Comparison of ENCODE assay signal across 28 cellular contexts in the genomic region with DNA sequence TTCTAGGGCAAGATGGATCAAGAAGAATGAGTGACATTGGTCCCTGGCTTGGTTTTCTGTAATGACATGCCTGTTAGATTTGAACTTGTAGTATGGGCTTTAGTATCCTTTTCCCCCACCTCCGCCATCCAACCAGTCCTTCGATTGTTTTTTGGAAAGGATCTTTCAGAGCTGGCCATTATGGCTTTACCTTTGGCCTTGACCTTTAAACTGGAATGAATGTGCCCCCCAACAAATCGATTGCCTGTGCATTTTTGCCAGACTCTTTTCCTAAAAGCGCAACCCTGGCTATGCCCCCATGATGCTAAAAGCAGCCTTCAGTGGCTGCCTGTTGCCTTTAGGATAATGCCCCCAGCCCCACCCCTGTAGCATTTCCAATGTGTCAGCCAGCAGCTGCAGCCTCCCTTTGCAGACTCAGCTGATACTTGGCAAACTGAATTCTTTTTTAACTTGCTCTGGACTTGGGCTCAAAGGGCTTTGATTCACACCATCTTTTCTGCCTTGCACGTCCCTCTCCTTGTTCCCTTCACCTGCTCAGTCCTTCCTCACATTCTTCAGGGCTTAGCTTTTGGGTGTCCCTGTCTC. TPM values are rescaled to one million over a fixed set of nuclear protein-coding genes. Genes with fewer than 3 reads are reported as not detected.
DNase-seq lines count a peak whose midpoint lies in the region; ATAC-seq and TF ChIP-seq lines count a peak whose summit lies in the region.
"Had no signal": no experiment of that assay in that cellular context is flagged by ENCODE, and none has a peak within 500 bp of the region (broad histone marks: within the 10 kb centered on the region; RNA-seq: fewer than 3 reads in every experiment).

No MANE protein-coding gene starts in this region.

- no peak for TF ChIP-seq POLR2A in stomach (IDR thresholded peaks at IDR 0.05)

- ATAC-seq in GM21717 (IDR thresholded peaks at IDR 0.05; ENCODE audit: unreplicated experiment): no peak
- ATAC-seq: activated naive CD8-positive, alpha-beta T cell treated with anti-CD3 and anti-CD28 coated beads, Interleukin-2, amount 50 U/mL, for 24 hours; naive thymus-derived CD4-positive, alpha-beta T cell had no signal

- TF ChIP-seq EP300 in stomach (IDR thresholded peaks at IDR 0.05): no peak

- DNase-seq in NCI-H510A treated with DMSO at 0.1 percent for 48 hours (lab: John Stamatoyannopoulos, UW) (peak; percentile 38), NCI-H510A (lab: John Stamatoyannopoulos, UW) (no peak), endothelial cell (ENCODE audit: low spot score) (no peak), stomach (no peak), pons (ENCODE audit: low spot score) (no peak), DMS79 (lab: John Stamatoyannopoulos, UW) (no peak)
- DNase-seq: 8988T; activated CD4-positive, alpha-beta T cell treated with anti-CD3 and anti-CD28 coated beads for 48 hours; activated gamma-delta T cell treated with Interleukin-2 at 50 U/mL for 16 hours; activated naive CD8-positive, alpha-beta T cell treated with anti-CD3 and anti-CD28 coated beads, Interleukin-2, amount 50 U/mL, for 24 hours; activated T-cell treated with anti-CD3 and anti-CD28 coated beads, Interleukin-2, amount 50 U/mL, for 24 hours; CD4-positive, alpha-beta T cell; cortex of kidney; DMS 273 treated with DMSO at 0.1 percent for 48 hours; GDM1; GOT3; naive thymus-derived CD4-positive, alpha-beta T cell; NCI-H2171; NCI-H526; T-helper 1 cell had no signal

- H3K36me3 Mint-ChIP-seq in endothelial cell (ENCODE audit: low read depth, unreplicated experiment) (no peaks in the 10 kb centered on the region), nephron (ENCODE audit: low read depth) (peaks cover 32% of the 10 kb centered on the region)

- peak overlapping the region; percentile 2 for H3K27ac Mint-ChIP-seq in endothelial cell (ENCODE audit: unreplicated experiment)
- peak overlapping the region; percentile 22 to 69 (median 62) for H3K27ac Mint-ChIP-seq in nephron
- H3K27ac Mint-ChIP-seq: activated naive CD8-positive, alpha-beta T cell treated with anti-CD3 and anti-CD28 coated beads, Interleukin-2, amount 50 U/mL, for 24 hours; activated T-cell treated with anti-CD3 and anti-CD28 coated beads, Interleukin-2, amount 50 U/mL, for 24 hours; CD4-positive, alpha-beta T cell; memory B cell; naive thymus-derived CD4-positive, alpha-beta T cell had no signal

- peaks cover 16 to 66% (median 54%) of the 10 kb centered on the region in 4 donors for H3K4me1 ChIP-seq in stomach

- H3K36me3 ChIP-seq in stomach: peaks cover 13 to 18% (median 15%) of the 10 kb centered on the region in 4 donors
- H3K36me3 ChIP-seq: SJSA1 had no signal

- TF ChIP-seq CTCF in endothelial cell (IDR thresholded peaks at IDR 0.05; ENCODE audit: unreplicated experiment) (no peak), nephron (IDR thresholded peaks at IDR 0.05; ENCODE audit: unreplicated experiment in 3 of 3) (no peak), stomach (IDR thresholded peaks at IDR 0.05) (no peak)

- intact Hi-C loops in stomach (cut with DNase I; ENCODE audit: low total_unique reads): no loop called here

- H3K9me3 ChIP-seq in stomach: peaks cover 0 to 9% (median 2%) of the 10 kb centered on the region in 4 donors

- peaks cover 0 to 31% (median 15%) of the 10 kb centered on the region in 3 donors for H3K27me3 ChIP-seq in stomach

- H3K27ac ChIP-seq in stomach: peak overlapping the region; percentile 94 to 99 (median 96)
- H3K27ac ChIP-seq: KMS-11, parathyroid adenoma, SJSA1 had no signal

- H3K4me1 Mint-ChIP-seq in endothelial cell (ENCODE audit: unreplicated experiment) (peaks cover 5% of the 10 kb centered on the region), nephron (peaks cover 30% of the 10 kb centered on the region)

- H3K9me3 Mint-ChIP-seq in endothelial cell (ENCODE audit: unreplicated experiment) (no peaks in the 10 kb centered on the region), nephron (peaks cover 4% of the 10 kb centered on the region)

- WGBS in stomach, 5 donors: 27 to 57% (median 49%) methylated on average over 5 of the region's 5 CpGs

- peaks cover 11% of the 10 kb centered on the region for H3K27me3 Mint-ChIP-seq in endothelial cell (ENCODE audit: unreplicated experiment)
- peaks cover 15% of the 10 kb centered on the region for H3K27me3 Mint-ChIP-seq in nephron (ENCODE audit: low read depth)

- H3K4me3 Mint-ChIP-seq in endothelial cell (ENCODE audit: unreplicated experiment) (no peak overlapping the region), nephron (peak overlapping the region; percentile 17 to 68 (median 59))
- H3K4me3 Mint-ChIP-seq: activated naive CD8-positive, alpha-beta T cell treated with anti-CD3 and anti-CD28 coated beads, Interleukin-2, amount 50 U/mL, for 24 hours; activated T-cell treated with anti-CD3 and anti-CD28 coated beads, Interleukin-2, amount 50 U/mL, for 24 hours; CD4-positive, alpha-beta T cell; memory B cell; naive thymus-derived CD4-positive, alpha-beta T cell had no signal

- H3K4me3 ChIP-seq in stomach: peak overlapping the region; percentile 66 to 78 (median 72)
- H3K4me3 ChIP-seq: SJSA1 had no signal

RNA-seq across cellular contexts. Expression of a gene that starts 4.0 kb away (rescaled TPM):
- 24.7 TPM for total RNA-seq in endothelial cell (ENCODE audit: unreplicated experiment)
- total RNA-seq in stomach: 100 to 1,000 TPM in 4 of 5 donors, 10 to 100 TPM in 1; 66.5 to 321 (median 141) TPM
- polyA plus RNA-seq in stomach: 100 to 1,000 TPM in 2 of 3 donors, 10 to 100 TPM in 1; 84.5 to 145 (median 117) TPM
- total RNA-seq: CD4-positive, alpha-beta T cell had no signal
- polyA plus RNA-seq: naive thymus-derived CD4-positive, alpha-beta T cell had no signal

RNA-seq across cellular contexts. Expression of a gene that starts 30.6 kb away (rescaled TPM):
- total RNA-seq in endothelial cell (ENCODE audit: unreplicated experiment) (not detected), stomach (1 to 10 TPM in 3 of 5 donors, not detected in 2; 3.1 to 8.0 (median 5.3) TPM)
- polyA plus RNA-seq in stomach: 1 to 10 TPM; 1.8 to 4.7 (median 2.7) TPM
- total RNA-seq: fibroblast of lung, glomerular endothelial cell, SJSA1 had no signal
- polyA plus RNA-seq: fibroblast of lung had no signal
